In the genomic region with DNA sequence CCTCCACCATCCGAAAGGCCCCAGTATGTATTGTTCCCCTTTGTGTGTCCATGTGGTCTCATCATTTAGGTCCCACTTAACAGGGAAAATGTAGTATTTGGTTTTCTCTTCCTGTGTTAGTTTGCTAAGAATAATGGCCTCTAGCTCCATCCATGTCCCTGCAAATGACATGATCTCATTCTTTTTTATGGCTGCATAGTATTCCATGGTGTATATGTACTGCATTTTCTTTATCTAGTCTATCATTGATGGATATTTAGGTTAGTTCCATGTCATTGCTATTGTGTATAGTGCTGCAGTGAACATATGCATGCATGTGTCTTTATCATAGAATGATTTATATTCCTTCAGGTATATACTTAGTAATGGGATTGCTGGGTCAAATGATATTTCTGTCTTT, we compare ENCODE assay signal across 21 cellular contexts. TPM values are rescaled to one million over a fixed set of nuclear protein-coding genes. Genes with fewer than 3 reads are reported as not detected.
"Had no signal": no experiment of that assay in that cellular context is flagged by ENCODE, and none has a peak within 500 bp of the region (broad histone marks: within the 10 kb centered on the region; RNA-seq: fewer than 3 reads in every experiment).

No MANE protein-coding gene starts in this region.

RNA-seq across cellular contexts. Expression of a gene that starts 57.2 kb away (rescaled TPM):
- total RNA-seq: activated naive CD4-positive, alpha-beta T cell treated with anti-CD3 and anti-CD28 coated beads for 36 hours; activated naive CD4-positive, alpha-beta T cell treated with anti-CD3 and anti-CD28 coated beads, Interleukin-2, amount 50 U/mL, for 72 hours; activated naive CD8-positive, alpha-beta T cell treated with anti-CD3 and anti-CD28 coated beads for 36 hours; activated naive CD8-positive, alpha-beta T cell treated with anti-CD3 and anti-CD28 coated beads, Interleukin-2, amount 10 ng/mL, durations not matched to agents 7 days and 5 days; activated T-cell treated with anti-CD3 and anti-CD28 coated beads, Interleukin-2, amount 50 U/mL, for 4 hours; activated T-cell treated with anti-CD3 and anti-CD28 coated beads, Interleukin-2, amount 50 U/mL, for 72 hours; activated T-helper 1 cell treated with anti-CD3 and anti-CD28 coated beads, Interleukin-12 subunit alpha, Interleukin-12 subunit beta, Interleukin-2, Interleukin-4 antibody, amounts not matched to agents 30 ng/mL and 10 ng/mL and 1 ng/mL, durations not matched to agents 14 hours and 24 hours and 36 hours; activated T-helper 17 cell treated with anti-CD3 and anti-CD28 coated beads, Interleukin-2, amount 50 U/mL, for 72 hours; activated T-helper 2 cell treated with anti-CD3 and anti-CD28 coated beads, Interferon-gamma antibody, Interleukin-2, Interleukin-4, amounts not matched to agents 10 μg/mL and 5 μg/mL and 100 μg/mL, durations not matched to agents 14 hours and 24 hours and 36 hours; adrenal gland; aorta; ascending aorta; astrocyte; body of pancreas; breast epithelium; bronchial epithelial cell; cardiac muscle cell; cardiac septum; cerebellum; chondrocyte had no signal
- polyA plus RNA-seq: adipose tissue, adrenal gland, aorta, cardiac muscle cell had no signal
